ENCODE assay signal across 21 cellular contexts in the genomic region with DNA sequence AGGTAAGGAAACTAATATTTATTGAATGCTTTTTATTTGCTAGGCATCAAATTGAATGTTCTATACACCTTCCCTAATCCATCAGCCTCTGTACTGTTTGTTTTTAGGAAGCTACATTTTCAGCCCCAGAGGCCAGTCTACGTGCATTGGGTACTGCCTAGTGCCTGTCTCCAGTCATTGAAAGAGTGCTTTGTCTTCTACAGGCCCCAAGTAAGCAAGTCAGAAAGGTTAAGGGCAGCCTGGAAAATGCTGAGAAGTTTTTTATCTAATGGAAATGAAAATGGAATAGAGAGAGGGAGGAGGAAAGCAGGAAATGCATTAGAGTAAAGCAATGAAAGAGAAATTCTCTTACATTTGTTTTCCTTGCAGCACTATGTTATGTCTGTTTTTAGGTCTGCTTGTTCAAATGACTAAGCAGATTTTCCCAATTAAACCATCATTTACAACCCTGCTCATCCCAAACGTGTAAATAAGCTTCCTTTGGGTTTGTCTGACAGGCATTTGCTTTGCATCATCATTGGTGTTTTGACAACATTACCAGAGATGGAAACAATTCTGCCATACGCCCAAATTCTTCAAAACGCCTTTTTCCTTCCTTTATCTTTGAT.
A peak's percentile ranks its signal among the peaks of the same experiment; 100 is the strongest.
DNase-seq lines count a peak whose midpoint lies in the region; ATAC-seq, FAIRE-seq and TF ChIP-seq lines count a peak whose summit lies in the region.
"Had no signal": no experiment of that assay in that cellular context is flagged by ENCODE, and none has a peak within 500 bp of the region (broad histone marks: within the 10 kb centered on the region; RNA-seq: fewer than 3 reads in every experiment).

No MANE protein-coding gene starts in this region.

- no peak overlapping the region for H3K9ac ChIP-seq in astrocyte (ENCODE audit: low read length)
- H3K9ac ChIP-seq: SK-N-SH had no signal

- TF ChIP-seq CTCF in astrocyte (IDR thresholded peaks at IDR 0.05; ENCODE audit: insufficient read depth, low read depth, low read length): no peak
- no peak for TF ChIP-seq CTCF in fibroblast of villous mesenchyme (IDR thresholded peaks at IDR 0.05; ENCODE audit: insufficient read depth, low read depth, low read length)
- TF ChIP-seq CTCF in A673 (conservative IDR thresholded peaks at IDR 0.05; ENCODE audit: low read depth, low read length): no peak

- H3K4me3 Mint-ChIP-seq in astrocyte (ENCODE audit: unreplicated experiment): no peak overlapping the region
- H3K4me3 Mint-ChIP-seq: CD8-positive, alpha-beta memory T cell; HFFc6 had no signal

- H3K4me3 ChIP-seq in astrocyte (ENCODE audit: insufficient read depth, low read depth, low read length): no peak overlapping the region
- no peak overlapping the region for H3K4me3 ChIP-seq in fibroblast of villous mesenchyme (ENCODE audit: low read depth, low read length)
- no peak overlapping the region for H3K4me3 ChIP-seq in A673 (ENCODE audit: low read depth, low read length, poor library complexity, severe bottlenecking)

- H4K20me1 ChIP-seq in astrocyte (ENCODE audit: insufficient read depth, low read length): no peaks in the 10 kb centered on the region

- H3K27ac Mint-ChIP-seq in astrocyte (ENCODE audit: unreplicated experiment): peak overlapping the region; percentile 14
- H3K27ac Mint-ChIP-seq: CD8-positive, alpha-beta memory T cell; HFFc6 had no signal

- H3K4me2 ChIP-seq in astrocyte (ENCODE audit: low read length): no peak overlapping the region
- H3K4me2 ChIP-seq: SK-N-SH had no signal

- H3K27me3 ChIP-seq in astrocyte (ENCODE audit: insufficient read depth, low read length) (no peaks in the 10 kb centered on the region), A673 (replicated peaks; ENCODE audit: insufficient read depth, low read depth, low read length, poor library complexity) (peaks cover 28% of the 10 kb centered on the region)

- no TSS peak for BruUV-seq in A673 (replicated peaks; lab: Mats Ljungman, UMichigan)

- intact Hi-C loops in A673 (cut with micrococcal nuclease; ENCODE audit: unreplicated experiment): no loop called here

- H3K27me3 Mint-ChIP-seq in astrocyte (ENCODE audit: low read depth, unreplicated experiment): peaks cover 6% of the 10 kb centered on the region

- peak; percentile 9 for DNase-seq in ELF-1 (ENCODE audit: low read depth, low spot score)
- DNase-seq in astrocyte (ENCODE audit: low read depth): no peak
- peak; percentile 1 for DNase-seq in fibroblast of villous mesenchyme (ENCODE audit: low read depth)
- DNase-seq in pons (ENCODE audit: low spot score): peak; percentile 71
- DNase-seq in 8988T: no peak
- DNase-seq in A673 (ENCODE audit: low spot score): no peak
- DNase-seq: ACHN; C1 segment of cervical spinal cord; CD8-positive, alpha-beta memory T cell; H7; HFFc6; NCI-H1105; NCI-H2081; NCI-H2171 treated with DMSO at 0.1 percent for 48 hours; NCI-H446 treated with DMSO at 0.1 percent for 48 hours; SHP77; SK-N-SH had no signal

- CTCF ChIA-PET in A673 (lab: Charles Lee): no interaction called here

- H3K4me1 ChIP-seq in astrocyte (ENCODE audit: insufficient read depth, low read length) (no peaks in the 10 kb centered on the region), A673 (ENCODE audit: insufficient read depth, low read length, poor library complexity, severe bottlenecking) (no peaks in the 10 kb centered on the region)

- POLR2A ChIA-PET in A673 (lab: Charles Lee; ENCODE audit: low non-redundant PET): no interaction called here

- H3K9me3 Mint-ChIP-seq in astrocyte (ENCODE audit: unreplicated experiment): no peaks in the 10 kb centered on the region
- H3K9me3 Mint-ChIP-seq: HFFc6 had no signal

- H3K36me3 Mint-ChIP-seq in astrocyte (ENCODE audit: low read depth, unreplicated experiment): no peaks in the 10 kb centered on the region
- H3K36me3 Mint-ChIP-seq: CD8-positive, alpha-beta memory T cell had no signal

- peaks cover 3% of the 10 kb centered on the region for H3K4me1 Mint-ChIP-seq in astrocyte (ENCODE audit: low read depth, unreplicated experiment)
- H3K4me1 Mint-ChIP-seq: CD8-positive, alpha-beta memory T cell had no signal

- H3K79me2 ChIP-seq in astrocyte (ENCODE audit: insufficient read depth, low read length): no peaks in the 10 kb centered on the region

- no peaks in the 10 kb centered on the region for H3K36me3 ChIP-seq in astrocyte (ENCODE audit: insufficient read depth, low read length)
- H3K36me3 ChIP-seq in A673 (ENCODE audit: insufficient read depth, low read length, poor library complexity, severe bottlenecking): no peaks in the 10 kb centered on the region

- no peak for FAIRE-seq in astrocyte (lab: Jason Lieb, UNC)
- FAIRE-seq: D721Med, GM12892, GM18507 had no signal

- H3K9me3 ChIP-seq in astrocyte (ENCODE audit: insufficient read depth, low read depth, low read length): no peaks in the 10 kb centered on the region
- no peaks in the 10 kb centered on the region for H3K9me3 ChIP-seq in A673 (ENCODE audit: low read depth, low read length, poor library complexity, severe bottlenecking)
- H3K9me3 ChIP-seq: SK-N-SH had no signal

- no peak overlapping the region for H2AFZ ChIP-seq in astrocyte (ENCODE audit: low read depth, low read length)

- H3K27ac ChIP-seq in astrocyte (ENCODE audit: low read depth, low read length): no peak overlapping the region
- H3K27ac ChIP-seq in A673 (ENCODE audit: low read depth, low read length, poor library complexity, severe bottlenecking): no peak overlapping the region

- no peak for ATAC-seq in esophagus mucosa

Comparison
In these comparisons a context has a peak if more than half of its experiments do, and no peak if none do; other contexts are left out.
1. DNase-seq: peak in ELF-1 (single experiment), fibroblast of villous mesenchyme (single experiment) and pons (single experiment); none in astrocyte (single experiment), 8988T (single experiment) and A673 (single experiment).